Comparison of ENCODE assay signal across 15 cellular contexts in genomic region chr5:52760695-52761366, GRCh38. TPM values are rescaled to one million over a fixed set of nuclear protein-coding genes. Genes with fewer than 3 reads are reported as not detected.
DNase-seq lines count a peak whose midpoint lies in the region; ATAC-seq and TF ChIP-seq lines count a peak whose summit lies in the region.
"Had no signal": no experiment of that assay in that cellular context is flagged by ENCODE, and none has a peak within 500 bp of the region (broad histone marks: within the 10 kb centered on the region; RNA-seq: fewer than 3 reads in every experiment).

No MANE protein-coding gene starts in this region.

- peak in 3 of 4 experiments; percentile 12 to 37 (median 36) for DNase-seq in stimulated activated CD4-positive, alpha-beta T cell treated with anti-CD3 and anti-CD28 coated beads, Interleukin-1b, Interleukin-23, amount 100 ng/mL, for 24 hours (ENCODE audit: low read depth in 4 of 4, low spot score in 1 of 4)
- no peak for DNase-seq in mucosa of descending colon
- DNase-seq in hepatic stellate cell (ENCODE audit: low spot score), result no peak
- DNase-seq: C1 segment of cervical spinal cord, KBM-7, kidney glomerular epithelial cell, NCI-H1694 treated with DMSO at 0.1 percent for 48 hours, NCI-H526, T-helper 9 cell, thyroid gland had no signal

- ATAC-seq in GM18517 (IDR thresholded peaks at IDR 0.05; ENCODE audit: unreplicated experiment), result peak; percentile 60
- ATAC-seq in GM19452 (IDR thresholded peaks at IDR 0.05; ENCODE audit: unreplicated experiment), result peak; percentile 65
- ATAC-seq in HG03354 (IDR thresholded peaks at IDR 0.05; ENCODE audit: poor library complexity, severe bottlenecking, unreplicated experiment), result peak; percentile 78
- ATAC-seq in mucosa of descending colon, result no peak
- ATAC-seq in HG03045 (IDR thresholded peaks at IDR 0.05; ENCODE audit: unreplicated experiment), result no peak
- no peak for ATAC-seq in HG03139 (IDR thresholded peaks at IDR 0.05; ENCODE audit: unreplicated experiment)

- no peaks in the 10 kb centered on the region for H3K4me1 ChIP-seq in mucosa of descending colon (ENCODE audit: low read depth)
- H3K4me1 ChIP-seq: thyroid gland had no signal

- H3K9me3 ChIP-seq in mucosa of descending colon, result no peaks in the 10 kb centered on the region
- H3K9me3 ChIP-seq: thyroid gland had no signal

- intact Hi-C loops in mucosa of descending colon (cut with DNase I, micrococcal nuclease), result no loop called here

- no peak overlapping the region for H3K4me3 ChIP-seq in mucosa of descending colon
- H3K4me3 ChIP-seq: thyroid gland had no signal

- TF ChIP-seq CTCF in mucosa of descending colon (IDR thresholded peaks at IDR 0.05), result no peak

- no peaks in the 10 kb centered on the region for H3K36me3 ChIP-seq in mucosa of descending colon (ENCODE audit: low read depth)
- H3K36me3 ChIP-seq: thyroid gland had no signal

RNA-seq across cellular contexts. Expression of gene ITGA1, which starts 26.9 kb away (rescaled TPM):
- total RNA-seq in mucosa of descending colon, result 100 to 1,000 TPM in 1 of 3 donors, 10 to 100 TPM in 2; 18.7 to 207 (median 42.0) TPM

RNA-seq across cellular contexts. Expression of gene PELO, which starts 26.9 kb away (rescaled TPM):
- 10 to 100 TPM; 14.9 to 59.4 (median 17.9) TPM for total RNA-seq in mucosa of descending colon

Comparison
In these comparisons a context has a peak if more than half of its experiments do, and no peak if none do; other contexts are left out.
1. ATAC-seq: peak in GM18517 (single experiment), GM19452 (single experiment) and HG03354 (single experiment); none in mucosa of descending colon (single experiment), HG03045 (single experiment) and HG03139 (single experiment).
2. DNase-seq: peak in stimulated activated CD4-positive, alpha-beta T cell treated with anti-CD3 and anti-CD28 coated beads, Interleukin-1b, Interleukin-23, amount 100 ng/mL, for 24 hours (3 of 4); none in mucosa of descending colon (0 of 3) and hepatic stellate cell (single experiment).